10 cellular contexts compared by ENCODE assay signal in the genomic region with DNA sequence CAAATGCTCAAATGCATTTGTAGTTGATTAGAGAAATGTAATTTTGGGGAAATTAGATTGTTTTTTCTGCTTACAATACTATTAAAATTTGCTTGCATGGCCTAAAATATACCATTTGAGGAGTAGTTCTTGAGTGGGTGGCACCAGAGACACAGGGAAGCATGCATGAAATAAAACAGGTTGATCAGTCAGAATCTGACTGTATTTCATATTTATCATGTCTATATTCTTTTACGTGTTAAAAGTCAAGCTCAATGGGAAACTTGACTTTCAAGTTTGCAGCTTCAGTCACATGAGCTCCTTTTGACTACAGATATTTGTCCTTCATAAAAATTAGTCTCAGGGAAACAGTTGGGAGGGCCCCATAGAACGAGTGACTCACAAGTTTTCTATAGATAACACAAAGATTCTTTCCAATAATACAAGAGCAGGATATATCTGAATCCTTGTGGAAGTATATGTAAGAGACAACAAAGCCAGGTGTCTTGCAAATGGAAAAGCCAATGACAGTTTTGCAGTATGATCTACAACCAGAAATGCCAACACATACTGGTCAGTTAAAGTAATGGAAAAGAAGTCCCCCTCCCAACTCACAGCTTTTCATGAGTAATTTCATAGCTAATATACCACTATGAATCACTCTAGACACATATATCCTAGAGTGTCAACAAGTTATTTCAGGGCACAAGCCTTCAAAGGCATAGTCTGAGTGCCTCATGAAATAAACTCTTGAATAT. TPM values are rescaled to one million over a fixed set of nuclear protein-coding genes. Genes with fewer than 3 reads are reported as not detected.
DNase-seq lines count a peak whose midpoint lies in the region; ATAC-seq and TF ChIP-seq lines count a peak whose summit lies in the region.
"Had no signal": no experiment of that assay in that cellular context is flagged by ENCODE, and none has a peak within 500 bp of the region (broad histone marks: within the 10 kb centered on the region; RNA-seq: fewer than 3 reads in every experiment).

No MANE protein-coding gene starts in this region.

- H3K9me3 Mint-ChIP-seq in MCF 10A (ENCODE audit: unreplicated experiment) = no peaks in the 10 kb centered on the region

- CTCF ChIA-PET in MCF 10A (lab: Yijun Ruan, JAX) = interaction anchor here (0.6 to 1.2 kb wide), 2 partner anchors 21 to 440 kb away, joined by 3 to 5 read pairs; no protein-coding TSS in a partner anchor

- H3K4me3 ChIP-seq in breast epithelium (no peak overlapping the region), SK-N-MC (no peak overlapping the region), fibroblast of pulmonary artery (replicated peaks; ENCODE audit: low read depth, low read length) (no peak overlapping the region), stomach (no peak overlapping the region), adrenal gland (no peak overlapping the region)

- no peak for TF ChIP-seq EP300 in stomach (IDR thresholded peaks at IDR 0.05)

- TF ChIP-seq CTCF in MCF 10A (IDR thresholded peaks at IDR 0.05; ENCODE audit: unreplicated experiment) (no peak), breast epithelium (IDR thresholded peaks at IDR 0.05) (no peak), fibroblast of pulmonary artery (IDR thresholded peaks at IDR 0.05; ENCODE audit: low read length, missing control alignments) (no peak), stomach (IDR thresholded peaks at IDR 0.05) (no peak), adrenal gland (IDR thresholded peaks at IDR 0.05) (no peak)

- peaks cover 41% of the 10 kb centered on the region for H3K36me3 Mint-ChIP-seq in MCF 10A (ENCODE audit: insufficient read depth, unreplicated experiment)

- ATAC-seq in GM21717 (IDR thresholded peaks at IDR 0.05; ENCODE audit: unreplicated experiment) = no peak

- TF ChIP-seq POLR2A in breast epithelium (IDR thresholded peaks at IDR 0.05) (no peak), stomach (IDR thresholded peaks at IDR 0.05) (no peak), adrenal gland (IDR thresholded peaks at IDR 0.05) (no peak)

- DNase-seq in MCF 10A (ENCODE audit: unreplicated experiment) = peak; percentile 17
- DNase-seq in breast epithelium (ENCODE audit: low spot score in 2 of 2) = no peak
- no peak for DNase-seq in SK-N-MC (ENCODE audit: low read depth, low spot score)
- DNase-seq in fibroblast of pulmonary artery (ENCODE audit: low read depth) = peak; percentile 53
- no peak for DNase-seq in stomach
- no peak for DNase-seq in adrenal gland
- no peak for DNase-seq in NCI-H146 (lab: John Stamatoyannopoulos, UW)
- DNase-seq: COR-L47, NCI-H2171 had no signal

- H3K9ac ChIP-seq in SK-N-MC (ENCODE audit: insufficient read length) = no peak overlapping the region

- H3K9me3 ChIP-seq in breast epithelium (no peaks in the 10 kb centered on the region), SK-N-MC (ENCODE audit: low read depth, low read length) (no peaks in the 10 kb centered on the region), stomach (no peaks in the 10 kb centered on the region), adrenal gland (replicated peaks in 1 of 3) (no peaks in the 10 kb centered on the region)

- intact Hi-C loops in MCF 10A (cut with micrococcal nuclease) (no loop called here), breast epithelium (cut with DNase I; ENCODE audit: low total_unique reads) (no loop called here), stomach (cut with DNase I; ENCODE audit: low total_unique reads) (no loop called here), adrenal gland (cut with DNase I) (no loop called here)

- H3K27me3 ChIP-seq in breast epithelium (no peaks in the 10 kb centered on the region), stomach (no peaks in the 10 kb centered on the region), adrenal gland (no peaks in the 10 kb centered on the region)

- H3K4me3 Mint-ChIP-seq in MCF 10A (ENCODE audit: unreplicated experiment) = no peak overlapping the region

- no peaks in the 10 kb centered on the region for H3K27me3 Mint-ChIP-seq in MCF 10A (ENCODE audit: insufficient read depth, unreplicated experiment)

- H3K4me1 Mint-ChIP-seq in MCF 10A (ENCODE audit: insufficient read depth, unreplicated experiment) = no peaks in the 10 kb centered on the region

- H3K36me3 ChIP-seq in breast epithelium (peaks cover 4% of the 10 kb centered on the region), SK-N-MC (ENCODE audit: insufficient read depth, low read length) (peaks cover 17% of the 10 kb centered on the region), stomach (peaks cover 23 to 96% (median 77%) of the 10 kb centered on the region in 4 donors), adrenal gland (replicated peaks in 1 of 2) (peaks cover 0 to 23% of the 10 kb centered on the region in 2 donors)

- peak overlapping the region; percentile 59 for H3K27ac Mint-ChIP-seq in MCF 10A (ENCODE audit: low read depth, unreplicated experiment)

- H3K27ac ChIP-seq in breast epithelium (no peak overlapping the region), SK-N-MC (peak overlapping the region; percentile 76), stomach (peak overlapping the region in 4 of 5 donors; percentile 11 to 69 (median 55)), adrenal gland (peak overlapping the region in 1 of 5 donors; percentile 15)

- POLR2A ChIA-PET in MCF 10A (lab: Yijun Ruan, JAX) = interaction anchor here (0.8 to 1.9 kb wide), 10 partner anchors 9 to 46 kb away, joined by 3 to 11 read pairs (median 4); no protein-coding TSS in a partner anchor

- BruUV-seq in MCF 10A (replicated peaks; lab: Mats Ljungman, UMichigan) = no TSS peak

- no peaks in the 10 kb centered on the region for H3K4me1 ChIP-seq in breast epithelium
- peaks cover 0 to 19% (median 0%) of the 10 kb centered on the region in 4 donors for H3K4me1 ChIP-seq in stomach
- H3K4me1 ChIP-seq in adrenal gland (replicated peaks in 1 of 2) = peaks cover 0 to 17% of the 10 kb centered on the region in 2 donors

- WGBS in stomach, 5 donors = 26 to 49% (median 30%) methylated on average over 2 of the region's 2 CpGs
- 39 to 50% (median 43%) methylated on average over 2 of the region's 2 CpGs for WGBS in adrenal gland, 4 donors

RNA-seq across cellular contexts. Expression of gene CORO6, which starts 42.2 kb away (rescaled TPM):
- total RNA-seq in MCF 10A (2022) (1.4 and 1.6 TPM in 2 replicates), breast epithelium (10 to 100 TPM in 2 of 3 donors, 1 to 10 TPM in 1; 6.6 to 21.3 (median 16.8) TPM), stomach (10 to 100 TPM in 4 of 5 donors, 1 to 10 TPM in 1; 6.4 to 53.1 (median 20.6) TPM), adrenal gland (10 to 100 TPM in 1 of 8 donors, 1 to 10 TPM in 7; 1.1 to 14.8 (median 5.6) TPM)
- polyA plus RNA-seq in stomach (10 to 100 TPM in 1 of 3 donors, 1 to 10 TPM in 2; 1.1 to 17.5 (median 1.4) TPM), adrenal gland (10 to 100 TPM in 2 of 3 donors, under 1 TPM in 1; 0.44 to 34.0 (median 25.5) TPM)

Comparison
In these comparisons a context has a peak if more than half of its experiments do, and no peak if none do; other contexts are left out.
1. DNase-seq: peak in MCF 10A (single experiment) and fibroblast of pulmonary artery (single experiment); none in breast epithelium (0 of 2), SK-N-MC (single experiment), stomach (single experiment), adrenal gland (0 of 7) and NCI-H146 (single experiment).
2. H3K27ac ChIP-seq: peak in SK-N-MC (single experiment) and stomach (4 of 5); none in breast epithelium (0 of 2).